ENCODE assay signal across 31 cellular contexts in the genomic region with DNA sequence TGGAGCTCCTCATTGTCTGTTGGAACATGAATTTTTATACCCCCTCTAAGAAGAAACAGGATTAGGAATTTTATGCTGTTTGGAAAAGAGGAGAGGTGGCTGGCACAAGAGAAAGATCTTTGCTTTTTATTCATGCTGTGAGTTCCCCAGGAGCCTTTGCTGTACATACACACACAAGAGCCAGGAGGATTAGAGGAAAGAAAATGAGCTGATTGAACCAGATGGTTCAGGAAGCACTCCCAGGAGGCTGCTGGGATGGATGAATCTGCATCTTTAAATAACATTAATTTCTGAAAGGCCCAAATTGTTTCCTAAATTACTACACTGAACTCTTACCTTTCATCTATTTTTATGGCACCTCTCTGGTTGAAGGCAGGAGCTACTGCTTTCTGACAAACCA. TPM values are rescaled to one million over a fixed set of nuclear protein-coding genes. Genes with fewer than 3 reads are reported as not detected.
DNase-seq lines count a peak whose midpoint lies in the region; ATAC-seq and TF ChIP-seq lines count a peak whose summit lies in the region.
"Had no signal": no experiment of that assay in that cellular context is flagged by ENCODE, and none has a peak within 500 bp of the region (broad histone marks: within the 10 kb centered on the region; RNA-seq: fewer than 3 reads in every experiment).

No MANE protein-coding gene starts in this region.

- H3K27me3 ChIP-seq in right lobe of liver (no peaks in the 10 kb centered on the region), thyroid gland (no peaks in the 10 kb centered on the region)

- DNase-seq in DMS53 (lab: John Stamatoyannopoulos, UW) (peak; percentile 7), DMS53 treated with DMSO at 0.1 percent for 48 hours (lab: John Stamatoyannopoulos, UW; ENCODE audit: unreplicated experiment) (no peak), right lobe of liver (no peak), thyroid gland (no peak), GM13977 (ENCODE audit: low spot score) (no peak)
- no peak for DNase-seq in activated T-helper 1 cell treated with anti-CD3 and anti-CD28 coated beads, Interleukin-12 subunit alpha, Interleukin-12 subunit beta, Interleukin-2, Interleukin-4 antibody, amounts not matched to agents 30 ng/mL and 10 ng/mL and 1 ng/mL, durations not matched to agents 14 hours and 24 hours and 36 hours (ENCODE audit: low spot score)
- DNase-seq in activated naive CD4-positive, alpha-beta T cell treated with Interleukin-2 at 50 U/mL for 16 hours = no peak
- no peak for DNase-seq in activated CD4-positive, alpha-beta T cell treated with anti-CD3 and anti-CD28 coated beads for 4 hours
- DNase-seq: 8988T; activated CD4-positive, alpha-beta T cell treated with anti-CD3 and anti-CD28 coated beads for 48 hours; activated naive CD8-positive, alpha-beta T cell treated with anti-CD3 and anti-CD28 coated beads for 36 hours; activated T-cell treated with anti-CD3 and anti-CD28 coated beads for 4 hours; aorta; DND-41; effector CD8-positive, alpha-beta T cell; HFFc6; NCI-H1048; NCI-H187; NCI-H526 treated with DMSO at 0.1 percent for 48 hours; nucleus accumbens; psoas muscle; SHP77 treated with DMSO at 0.1 percent for 48 hours; stimulated activated CD4-positive, alpha-beta T cell treated with anti-CD3 and anti-CD28 coated beads, Interleukin-4, amount 100 ng/mL, for 24 hours; SW 1271 had no signal

- no peaks in the 10 kb centered on the region for H3K36me3 ChIP-seq in right lobe of liver
- H3K36me3 ChIP-seq in thyroid gland = no peaks in the 10 kb centered on the region
- H3K36me3 ChIP-seq: cardiac muscle cell had no signal

- no peak for TF ChIP-seq POLR2A in right lobe of liver (IDR thresholded peaks at IDR 0.05)
- TF ChIP-seq POLR2A in thyroid gland (IDR thresholded peaks at IDR 0.05) = no peak

- no peaks in the 10 kb centered on the region for H3K9me3 Mint-ChIP-seq in activated T-helper 1 cell treated with anti-CD3 and anti-CD28 coated beads, Interleukin-12 subunit alpha, Interleukin-12 subunit beta, Interleukin-2, Interleukin-4 antibody, amounts not matched to agents 30 ng/mL and 10 ng/mL and 1 ng/mL, durations not matched to agents 14 hours and 24 hours and 36 hours
- H3K9me3 Mint-ChIP-seq: activated naive CD8-positive, alpha-beta T cell treated with anti-CD3 and anti-CD28 coated beads for 36 hours; HFFc6; type B pancreatic cell had no signal

- intact Hi-C loops in activated T-helper 1 cell treated with anti-CD3 and anti-CD28 coated beads, Interleukin-12 subunit alpha, Interleukin-12 subunit beta, Interleukin-2, Interleukin-4 antibody, amounts not matched to agents 30 ng/mL and 10 ng/mL and 1 ng/mL, durations not matched to agents 14 hours and 24 hours and 36 hours (cut with micrococcal nuclease) = no loop called here
- intact Hi-C loops in right lobe of liver (cut with DNase I) (no loop called here), thyroid gland (cut with DNase I) (no loop called here)

- TF ChIP-seq CTCF in right lobe of liver (IDR thresholded peaks at IDR 0.05) (no peak), thyroid gland (IDR thresholded peaks at IDR 0.05) (no peak), GM13977 (IDR thresholded peaks at IDR 0.05; ENCODE audit: extremely low read depth, insufficient read depth, missing control alignments) (no peak)

- H3K9me3 ChIP-seq in right lobe of liver = no peaks in the 10 kb centered on the region
- no peaks in the 10 kb centered on the region for H3K9me3 ChIP-seq in thyroid gland
- H3K9me3 ChIP-seq: psoas muscle had no signal

- H3K4me1 Mint-ChIP-seq in activated T-helper 1 cell treated with anti-CD3 and anti-CD28 coated beads, Interleukin-12 subunit alpha, Interleukin-12 subunit beta, Interleukin-2, Interleukin-4 antibody, amounts not matched to agents 30 ng/mL and 10 ng/mL and 1 ng/mL, durations not matched to agents 14 hours and 24 hours and 36 hours (ENCODE audit: low read depth) = peaks cover 14% of the 10 kb centered on the region
- H3K4me1 Mint-ChIP-seq: activated naive CD8-positive, alpha-beta T cell treated with anti-CD3 and anti-CD28 coated beads for 36 hours had no signal

- no peaks in the 10 kb centered on the region for H3K36me3 Mint-ChIP-seq in activated T-helper 1 cell treated with anti-CD3 and anti-CD28 coated beads, Interleukin-12 subunit alpha, Interleukin-12 subunit beta, Interleukin-2, Interleukin-4 antibody, amounts not matched to agents 30 ng/mL and 10 ng/mL and 1 ng/mL, durations not matched to agents 14 hours and 24 hours and 36 hours (ENCODE audit: low read depth)
- H3K36me3 Mint-ChIP-seq: activated naive CD8-positive, alpha-beta T cell treated with anti-CD3 and anti-CD28 coated beads for 36 hours; type B pancreatic cell had no signal

- H3K27me3 Mint-ChIP-seq in activated T-helper 1 cell treated with anti-CD3 and anti-CD28 coated beads, Interleukin-12 subunit alpha, Interleukin-12 subunit beta, Interleukin-2, Interleukin-4 antibody, amounts not matched to agents 30 ng/mL and 10 ng/mL and 1 ng/mL, durations not matched to agents 14 hours and 24 hours and 36 hours (ENCODE audit: insufficient read depth) = peaks cover 20% of the 10 kb centered on the region
- H3K27me3 Mint-ChIP-seq: type B pancreatic cell had no signal

- in situ Hi-C loops in GM13977 (cut with MboI; ENCODE audit: low pct_unique_long_range_greater_than_20kb, low sequenced_read_pairs, unreplicated experiment) = no loop called here

- H3K4me3 ChIP-seq in right lobe of liver (no peak overlapping the region), thyroid gland (replicated peaks in 1 of 3) (no peak overlapping the region)
- H3K4me3 ChIP-seq: cardiac muscle cell, coronary artery, psoas muscle had no signal

- H3K27ac Mint-ChIP-seq in activated T-helper 1 cell treated with anti-CD3 and anti-CD28 coated beads, Interleukin-12 subunit alpha, Interleukin-12 subunit beta, Interleukin-2, Interleukin-4 antibody, amounts not matched to agents 30 ng/mL and 10 ng/mL and 1 ng/mL, durations not matched to agents 14 hours and 24 hours and 36 hours = peak overlapping the region; percentile 4
- H3K27ac Mint-ChIP-seq: activated naive CD8-positive, alpha-beta T cell treated with anti-CD3 and anti-CD28 coated beads for 36 hours; HFFc6; type B pancreatic cell had no signal

- no peak overlapping the region for H3K4me3 Mint-ChIP-seq in activated T-helper 1 cell treated with anti-CD3 and anti-CD28 coated beads, Interleukin-12 subunit alpha, Interleukin-12 subunit beta, Interleukin-2, Interleukin-4 antibody, amounts not matched to agents 30 ng/mL and 10 ng/mL and 1 ng/mL, durations not matched to agents 14 hours and 24 hours and 36 hours
- H3K4me3 Mint-ChIP-seq: activated naive CD8-positive, alpha-beta T cell treated with anti-CD3 and anti-CD28 coated beads for 36 hours; HFFc6; type B pancreatic cell had no signal

- ATAC-seq in right lobe of liver = no peak
- ATAC-seq: psoas muscle had no signal

- peak overlapping the region; percentile 65 to 89 (median 83) for H3K27ac ChIP-seq in right lobe of liver
- H3K27ac ChIP-seq in thyroid gland = peak overlapping the region; percentile 50 to 78 (median 70)
- H3K27ac ChIP-seq: cardiac muscle cell, coronary artery, psoas muscle, VCaP had no signal

- H3K4me1 ChIP-seq in right lobe of liver = peaks cover 0 to 39% (median 22%) of the 10 kb centered on the region in 4 donors
- H3K4me1 ChIP-seq in thyroid gland = peaks cover 29 to 47% of the 10 kb centered on the region in 2 donors
- H3K4me1 ChIP-seq: psoas muscle had no signal

RNA-seq across cellular contexts. Expression of a gene that starts 20.1 kb away (rescaled TPM):
- not detected in 2 replicates for total RNA-seq in activated T-helper 1 cell treated with anti-CD3 and anti-CD28 coated beads, Interleukin-12 subunit alpha, Interleukin-12 subunit beta, Interleukin-2, Interleukin-4 antibody, amounts not matched to agents 30 ng/mL and 10 ng/mL and 1 ng/mL, durations not matched to agents 14 hours and 24 hours and 36 hours
- under 1 TPM in 1 of 6 experiments, not detected in 5; 0.31 TPM for total RNA-seq in right lobe of liver
- 1 to 10 TPM in 2 of 4 donors, not detected in 2; 1.0 to 2.8 TPM for total RNA-seq in thyroid gland
- total RNA-seq: activated naive CD8-positive, alpha-beta T cell treated with anti-CD3 and anti-CD28 coated beads for 36 hours; H1; HT-29; myocyte; psoas muscle had no signal

RNA-seq across cellular contexts. Expression of a gene that starts 52.5 kb away (rescaled TPM):
- total RNA-seq in activated T-helper 1 cell treated with anti-CD3 and anti-CD28 coated beads, Interleukin-12 subunit alpha, Interleukin-12 subunit beta, Interleukin-2, Interleukin-4 antibody, amounts not matched to agents 30 ng/mL and 10 ng/mL and 1 ng/mL, durations not matched to agents 14 hours and 24 hours and 36 hours = 0.05 TPM in 1 of 2 replicates, not detected in the other
- under 1 TPM in 4 of 6 experiments, not detected in 2; 0.05 to 0.11 (median 0.07) TPM for total RNA-seq in right lobe of liver
- total RNA-seq in thyroid gland = 100 to 1,000 TPM in 1 of 4 donors, 10 to 100 TPM in 3; 45.5 to 119 (median 66.3) TPM
- total RNA-seq: activated naive CD8-positive, alpha-beta T cell treated with anti-CD3 and anti-CD28 coated beads for 36 hours; HT-29 had no signal

Comparison
In these comparisons a context has a peak if more than half of its experiments do, and no peak if none do; other contexts are left out.
1. RNA of a gene that starts 52.5 kb away (total RNA-seq): 45.5 to 119 TPM in thyroid gland; 0.05 to 0.11 TPM in right lobe of liver and 0.05 TPM in activated T-helper 1 cell treated with anti-CD3 and anti-CD28 coated beads, Interleukin-12 subunit alpha, Interleukin-12 subunit beta, Interleukin-2, Interleukin-4 antibody, amounts not matched to agents 30 ng/mL and 10 ng/mL and 1 ng/mL, durations not matched to agents 14 hours and 24 hours and 36 hours; every median in the first group is over 10 times any median in the second.